In genomic region chr6:72524011-72524645, GRCh38 we compare ENCODE assay signal across 12 cellular contexts.
DNase-seq lines count a peak whose midpoint lies in the region; ATAC-seq lines count a peak whose summit lies in the region.
"Had no signal": no experiment of that assay in that cellular context is flagged by ENCODE, and none has a peak within 500 bp of the region (broad histone marks: within the 10 kb centered on the region; RNA-seq: fewer than 3 reads in every experiment).

No MANE protein-coding gene starts in this region.

- H3K4me1 ChIP-seq in Karpas-422 (ENCODE audit: low read length) = peaks cover 7% of the 10 kb centered on the region; the same call in 1 of the 2 replicates
- H3K4me1 ChIP-seq: esophagus muscularis mucosa had no signal

- peak; percentile 10 for DNase-seq in activated CD4-positive, alpha-beta memory T cell treated with anti-CD3 and anti-CD28 coated beads for 36 hours
- no peak for DNase-seq in activated CD4-positive, alpha-beta memory T cell treated with anti-CD3 and anti-CD28 coated beads, Interleukin-2, amount 10 ng/mL, durations not matched to agents 7 days and 5 days
- DNase-seq in NCI-H82 (lab: John Stamatoyannopoulos, UW) = peak; percentile 99
- no peak for DNase-seq in left lobe of liver (ENCODE audit: low spot score)
- no peak for DNase-seq in Karpas-422
- no peak for DNase-seq in iPS-NIHi7 (ENCODE audit: extremely low spot score)
- DNase-seq: NCI-H2081 treated with DMSO at 0.1 percent for 48 hours, SIG-M5 had no signal

- H2AFZ ChIP-seq in Karpas-422 (ENCODE audit: low read length) = no peak overlapping the region

- no peak overlapping the region for H3K9ac ChIP-seq in Karpas-422 (ENCODE audit: low read length)

- no peak overlapping the region for H3K4me3 Mint-ChIP-seq in activated CD4-positive, alpha-beta memory T cell treated with anti-CD3 and anti-CD28 coated beads for 36 hours
- H3K4me3 Mint-ChIP-seq in activated CD4-positive, alpha-beta memory T cell treated with anti-CD3 and anti-CD28 coated beads, Interleukin-2, amount 10 ng/mL, durations not matched to agents 7 days and 5 days = no peak overlapping the region
- no peak overlapping the region for H3K4me3 Mint-ChIP-seq in stimulated activated memory B cell treated with anti-CD40 and anti-IgM and Interleukin-4, amounts not matched to agents 10 μg/mL and 1 μg/mL and 100 μg/mL, for 72 hours
- H3K4me3 Mint-ChIP-seq: WTC11 had no signal

- intact Hi-C loops in activated CD4-positive, alpha-beta memory T cell treated with anti-CD3 and anti-CD28 coated beads for 36 hours (cut with micrococcal nuclease) = loop anchor here (5.0 kb wide), 1 partner anchor 608 kb away; no protein-coding TSS in a partner anchor

- no peaks in the 10 kb centered on the region for H3K9me3 ChIP-seq in Karpas-422 (ENCODE audit: low read length)
- H3K9me3 ChIP-seq: esophagus muscularis mucosa had no signal

- H4K20me1 ChIP-seq in Karpas-422 (ENCODE audit: insufficient read depth, low read depth, low read length) = no peaks in the 10 kb centered on the region

- no peak overlapping the region for H3K27ac Mint-ChIP-seq in activated CD4-positive, alpha-beta memory T cell treated with anti-CD3 and anti-CD28 coated beads for 36 hours
- no peak overlapping the region for H3K27ac Mint-ChIP-seq in activated CD4-positive, alpha-beta memory T cell treated with anti-CD3 and anti-CD28 coated beads, Interleukin-2, amount 10 ng/mL, durations not matched to agents 7 days and 5 days
- no peak overlapping the region for H3K27ac Mint-ChIP-seq in stimulated activated memory B cell treated with anti-CD40 and anti-IgM and Interleukin-4, amounts not matched to agents 10 μg/mL and 1 μg/mL and 100 μg/mL, for 72 hours
- H3K27ac Mint-ChIP-seq: WTC11 had no signal

- POLR2A ChIA-PET in activated CD4-positive, alpha-beta memory T cell treated with anti-CD3 and anti-CD28 coated beads for 36 hours (lab: Charles Lee) = no interaction called here
- POLR2A ChIA-PET in activated CD4-positive, alpha-beta memory T cell treated with anti-CD3 and anti-CD28 coated beads, Interleukin-2, amount 10 ng/mL, durations not matched to agents 7 days and 5 days (lab: Charles Lee) = no interaction called here

- peaks cover 1% of the 10 kb centered on the region for H3K27me3 Mint-ChIP-seq in activated CD4-positive, alpha-beta memory T cell treated with anti-CD3 and anti-CD28 coated beads for 36 hours
- peaks cover 6% of the 10 kb centered on the region for H3K27me3 Mint-ChIP-seq in activated CD4-positive, alpha-beta memory T cell treated with anti-CD3 and anti-CD28 coated beads, Interleukin-2, amount 10 ng/mL, durations not matched to agents 7 days and 5 days
- peaks cover 11% of the 10 kb centered on the region for H3K27me3 Mint-ChIP-seq in stimulated activated memory B cell treated with anti-CD40 and anti-IgM and Interleukin-4, amounts not matched to agents 10 μg/mL and 1 μg/mL and 100 μg/mL, for 72 hours

- CTCF ChIA-PET in activated CD4-positive, alpha-beta memory T cell treated with anti-CD3 and anti-CD28 coated beads for 36 hours (lab: Charles Lee) = interaction anchor here (1.6 to 2.4 kb wide), 2 partner anchors 90 to 605 kb away, joined by 3 to 14 read pairs; no protein-coding TSS in a partner anchor
- CTCF ChIA-PET in activated CD4-positive, alpha-beta memory T cell treated with anti-CD3 and anti-CD28 coated beads, Interleukin-2, amount 10 ng/mL, durations not matched to agents 7 days and 5 days (lab: Charles Lee) = no interaction called here

- H3K9me2 ChIP-seq in Karpas-422 (replicated peaks; ENCODE audit: insufficient read depth, low read length) = no peaks in the 10 kb centered on the region

- H3K4me2 ChIP-seq in Karpas-422 (ENCODE audit: low read depth, low read length, poor library complexity, severe bottlenecking) = no peak overlapping the region

- H3K27ac ChIP-seq in Karpas-422 (ENCODE audit: low read length) = no peak overlapping the region
- H3K27ac ChIP-seq: esophagus muscularis mucosa had no signal

- H3K4me3 ChIP-seq in Karpas-422 (ENCODE audit: low read length) = no peak overlapping the region
- H3K4me3 ChIP-seq: esophagus muscularis mucosa had no signal

- no peaks in the 10 kb centered on the region for H3K9me3 Mint-ChIP-seq in activated CD4-positive, alpha-beta memory T cell treated with anti-CD3 and anti-CD28 coated beads for 36 hours
- H3K9me3 Mint-ChIP-seq in activated CD4-positive, alpha-beta memory T cell treated with anti-CD3 and anti-CD28 coated beads, Interleukin-2, amount 10 ng/mL, durations not matched to agents 7 days and 5 days = no peaks in the 10 kb centered on the region
- H3K9me3 Mint-ChIP-seq in stimulated activated memory B cell treated with anti-CD40 and anti-IgM and Interleukin-4, amounts not matched to agents 10 μg/mL and 1 μg/mL and 100 μg/mL, for 72 hours = no peaks in the 10 kb centered on the region
- H3K9me3 Mint-ChIP-seq: WTC11 had no signal

- no peaks in the 10 kb centered on the region for H3K36me3 Mint-ChIP-seq in activated CD4-positive, alpha-beta memory T cell treated with anti-CD3 and anti-CD28 coated beads for 36 hours
- H3K36me3 Mint-ChIP-seq in activated CD4-positive, alpha-beta memory T cell treated with anti-CD3 and anti-CD28 coated beads, Interleukin-2, amount 10 ng/mL, durations not matched to agents 7 days and 5 days (ENCODE audit: low read depth) = no peaks in the 10 kb centered on the region
- no peaks in the 10 kb centered on the region for H3K36me3 Mint-ChIP-seq in stimulated activated memory B cell treated with anti-CD40 and anti-IgM and Interleukin-4, amounts not matched to agents 10 μg/mL and 1 μg/mL and 100 μg/mL, for 72 hours
- H3K36me3 Mint-ChIP-seq: WTC11 had no signal

- H3K36me3 ChIP-seq in Karpas-422 (ENCODE audit: insufficient read depth, low read length) = no peaks in the 10 kb centered on the region
- H3K36me3 ChIP-seq: esophagus muscularis mucosa had no signal

- no peaks in the 10 kb centered on the region for H3K79me2 ChIP-seq in Karpas-422 (ENCODE audit: low read length)

- no peaks in the 10 kb centered on the region for H3K4me1 Mint-ChIP-seq in activated CD4-positive, alpha-beta memory T cell treated with anti-CD3 and anti-CD28 coated beads for 36 hours (ENCODE audit: low read depth)
- H3K4me1 Mint-ChIP-seq in activated CD4-positive, alpha-beta memory T cell treated with anti-CD3 and anti-CD28 coated beads, Interleukin-2, amount 10 ng/mL, durations not matched to agents 7 days and 5 days = no peaks in the 10 kb centered on the region
- peaks cover 11% of the 10 kb centered on the region for H3K4me1 Mint-ChIP-seq in stimulated activated memory B cell treated with anti-CD40 and anti-IgM and Interleukin-4, amounts not matched to agents 10 μg/mL and 1 μg/mL and 100 μg/mL, for 72 hours
- H3K4me1 Mint-ChIP-seq: WTC11 had no signal

- ATAC-seq in HG03442 (IDR thresholded peaks at IDR 0.05; ENCODE audit: unreplicated experiment) (peak; percentile 75), left lobe of liver (no peak)
- ATAC-seq in stimulated activated memory B cell treated with anti-CD40 and anti-IgM and Interleukin-4, amounts not matched to agents 10 μg/mL and 1 μg/mL and 100 μg/mL, for 72 hours = peak; percentile 51
- ATAC-seq: WTC11 had no signal

- H3K27me3 ChIP-seq in Karpas-422 (ENCODE audit: low read length) = no peaks in the 10 kb centered on the region
- H3K27me3 ChIP-seq: esophagus muscularis mucosa had no signal

Comparison
In these comparisons a context has a peak if more than half of its experiments do, and no peak if none do; other contexts are left out.
1. DNase-seq: peak in activated CD4-positive, alpha-beta memory T cell treated with anti-CD3 and anti-CD28 coated beads for 36 hours (single experiment) and NCI-H82 (single experiment); none in activated CD4-positive, alpha-beta memory T cell treated with anti-CD3 and anti-CD28 coated beads, Interleukin-2, amount 10 ng/mL, durations not matched to agents 7 days and 5 days (single experiment), left lobe of liver (single experiment), Karpas-422 (single experiment) and iPS-NIHi7 (single experiment).